In genomic region chr1:3912809-3913685, GRCh38 we compare ENCODE assay signal across 12 cellular contexts.
"Had no signal": no experiment of that assay in that cellular context is flagged by ENCODE, and none has a peak within 500 bp of the region (broad histone marks: within the 10 kb centered on the region; RNA-seq: fewer than 3 reads in every experiment).

No MANE protein-coding gene starts in this region.

- H3K4me1 ChIP-seq: foreskin keratinocyte had no signal

- DNase-seq: activated B cell treated with CpG ODN at 0.5 μM for 24 hours; activated CD4-positive, alpha-beta T cell treated with anti-CD3 and anti-CD28 coated beads, Interleukin-2, amount 50 U/mL, for 1 hour; activated naive CD8-positive, alpha-beta T cell treated with anti-CD3 and anti-CD28 coated beads for 36 hours; activated T-cell treated with anti-CD3 and anti-CD28 coated beads for 4 hours; foreskin keratinocyte; stimulated activated CD4-positive, alpha-beta T cell treated with anti-CD3 and anti-CD28 coated beads, Interleukin-15, amount 100 ng/mL, for 24 hours; stimulated activated CD4-positive, alpha-beta T cell treated with anti-CD3 and anti-CD28 coated beads, Interleukin-4, amount 100 ng/mL, for 24 hours had no signal

- H3K36me3 Mint-ChIP-seq: activated naive CD8-positive, alpha-beta T cell treated with anti-CD3 and anti-CD28 coated beads for 36 hours; memory B cell had no signal

- H3K9me3 Mint-ChIP-seq: activated B cell treated with CpG ODN at 0.5 μM for 24 hours; activated naive CD8-positive, alpha-beta T cell treated with anti-CD3 and anti-CD28 coated beads for 36 hours; memory B cell; stimulated activated naive CD8-positive, alpha-beta T cell treated with anti-CD3 and anti-CD28 coated beads, Interleukin-15, Interleukin-2, amounts not matched to agents 100 ng/mL and 50 ng/mL, for 24 hours; T-helper 1 cell treated with Interleukin-12 subunit alpha and Interleukin-12 subunit beta and Interleukin-4 antibody, amounts not matched to agents 30 μg/mL and 1 μg/mL, for 36 hours had no signal

- H3K9me3 ChIP-seq: ovary had no signal

- H3K4me3 ChIP-seq: ovary had no signal

- H3K4me3 Mint-ChIP-seq: activated B cell treated with CpG ODN at 0.5 μM for 24 hours; activated naive CD8-positive, alpha-beta T cell treated with anti-CD3 and anti-CD28 coated beads for 36 hours; memory B cell; stimulated activated naive CD8-positive, alpha-beta T cell treated with anti-CD3 and anti-CD28 coated beads, Interleukin-15, Interleukin-2, amounts not matched to agents 100 ng/mL and 50 ng/mL, for 24 hours; T-helper 1 cell treated with Interleukin-12 subunit alpha and Interleukin-12 subunit beta and Interleukin-4 antibody, amounts not matched to agents 30 μg/mL and 1 μg/mL, for 36 hours had no signal

- H3K27ac Mint-ChIP-seq: activated B cell treated with CpG ODN at 0.5 μM for 24 hours; activated naive CD8-positive, alpha-beta T cell treated with anti-CD3 and anti-CD28 coated beads for 36 hours; memory B cell; stimulated activated naive CD8-positive, alpha-beta T cell treated with anti-CD3 and anti-CD28 coated beads, Interleukin-15, Interleukin-2, amounts not matched to agents 100 ng/mL and 50 ng/mL, for 24 hours; T-helper 1 cell treated with Interleukin-12 subunit alpha and Interleukin-12 subunit beta and Interleukin-4 antibody, amounts not matched to agents 30 μg/mL and 1 μg/mL, for 36 hours had no signal

- H3K4me1 Mint-ChIP-seq: activated naive CD8-positive, alpha-beta T cell treated with anti-CD3 and anti-CD28 coated beads for 36 hours had no signal

- H3K36me3 ChIP-seq: ovary had no signal

- H3K27me3 Mint-ChIP-seq: stimulated activated naive CD8-positive, alpha-beta T cell treated with anti-CD3 and anti-CD28 coated beads, Interleukin-15, Interleukin-2, amounts not matched to agents 100 ng/mL and 50 ng/mL, for 24 hours had no signal

- ATAC-seq: foreskin keratinocyte, left lobe of liver had no signal

- H3K27ac ChIP-seq: foreskin keratinocyte, ovary had no signal

- H3K27me3 ChIP-seq: ovary had no signal
